25 cellular contexts compared by ENCODE assay signal in genomic region chr20:4873396-4873795, GRCh38.
"Had no signal": no experiment of that assay in that cellular context is flagged by ENCODE, and none has a peak within 500 bp of the region (broad histone marks: within the 10 kb centered on the region; RNA-seq: fewer than 3 reads in every experiment).

No MANE protein-coding gene starts in this region.

- H3K4me3 ChIP-seq: adrenal gland, cardiac muscle cell, esophagus squamous epithelium, heart right ventricle, mucosa of descending colon, ovary, psoas muscle, right lobe of liver, thyroid gland had no signal

- H3K4me1 Mint-ChIP-seq: immature natural killer cell, naive B cell had no signal

- H3K27ac ChIP-seq: cardiac muscle cell, esophagus squamous epithelium, heart right ventricle, ovary, psoas muscle, right lobe of liver, thyroid gland, VCaP had no signal

- H3K36me3 ChIP-seq: cardiac muscle cell, ovary had no signal

- ATAC-seq: activated T-cell treated with anti-CD3 and anti-CD28 coated beads, Interleukin-2, amount 50 U/mL, for 72 hours; effector memory CD8-positive, alpha-beta T cell; heart right ventricle; left ventricle myocardium superior; mucosa of descending colon; psoas muscle; right lobe of liver; stimulated activated effector memory CD8-positive, alpha-beta T cell treated with anti-CD3 and anti-CD28 coated beads, Interleukin-12 subunit alpha, Interleukin-12 subunit beta, amount 100 ng/mL, for 72 hours had no signal

- H3K27ac Mint-ChIP-seq: activated naive CD4-positive, alpha-beta T cell treated with anti-CD3 and anti-CD28 coated beads, Interleukin-2, amount 50 U/mL, for 24 hours; activated T-cell treated with anti-CD3 and anti-CD28 coated beads, Interleukin-2, amount 50 U/mL, for 72 hours; effector memory CD8-positive, alpha-beta T cell; immature natural killer cell had no signal

- H3K4me1 ChIP-seq: adrenal gland, heart right ventricle, psoas muscle, right lobe of liver had no signal

- H3K27me3 ChIP-seq: adrenal gland, cardiac muscle cell, esophagus squamous epithelium, heart right ventricle, ovary, right lobe of liver, thyroid gland had no signal

- DNase-seq: activated CD4-positive, alpha-beta T cell treated with anti-CD3 and anti-CD28 coated beads for 1 hour; activated CD4-positive, alpha-beta T cell treated with anti-CD3 and anti-CD28 coated beads, Interleukin-2, amount 50 U/mL, for 4 hours; activated effector memory CD4-positive, alpha-beta T cell treated with anti-CD3 and anti-CD28 coated beads, Interleukin-2, amount 50 U/mL, for 16 hours; activated T-cell treated with anti-CD3 and anti-CD28 coated beads, Interleukin-2, amount 50 U/mL, for 72 hours; effector memory CD8-positive, alpha-beta T cell; esophagus squamous epithelium; heart right ventricle; immature natural killer cell; kidney glomerular epithelial cell; left ventricle myocardium superior; mesenchymal stem cell; mucosa of descending colon; naive B cell; ovary; psoas muscle; small intestine; stimulated activated CD4-positive, alpha-beta T cell treated with anti-CD3 and anti-CD28 coated beads, Interleukin-4, amount 100 ng/mL, for 24 hours; T-helper 2 cell; thyroid gland had no signal

- H3K9me3 ChIP-seq: adrenal gland, esophagus squamous epithelium, heart right ventricle, mucosa of descending colon, ovary, psoas muscle, right lobe of liver, thyroid gland had no signal

- H3K9me3 Mint-ChIP-seq: activated naive CD4-positive, alpha-beta T cell treated with anti-CD3 and anti-CD28 coated beads, Interleukin-2, amount 50 U/mL, for 24 hours; activated T-cell treated with anti-CD3 and anti-CD28 coated beads, Interleukin-2, amount 50 U/mL, for 72 hours; effector memory CD8-positive, alpha-beta T cell; immature natural killer cell; naive B cell; stimulated activated effector memory CD8-positive, alpha-beta T cell treated with anti-CD3 and anti-CD28 coated beads, Interleukin-12 subunit alpha, Interleukin-12 subunit beta, amount 100 ng/mL, for 72 hours had no signal

- H3K27me3 Mint-ChIP-seq: activated naive CD4-positive, alpha-beta T cell treated with anti-CD3 and anti-CD28 coated beads, Interleukin-2, amount 50 U/mL, for 24 hours; effector memory CD8-positive, alpha-beta T cell; naive B cell had no signal

- H3K4me3 Mint-ChIP-seq: activated naive CD4-positive, alpha-beta T cell treated with anti-CD3 and anti-CD28 coated beads, Interleukin-2, amount 50 U/mL, for 24 hours; activated T-cell treated with anti-CD3 and anti-CD28 coated beads, Interleukin-2, amount 50 U/mL, for 72 hours; effector memory CD8-positive, alpha-beta T cell; immature natural killer cell; stimulated activated effector memory CD8-positive, alpha-beta T cell treated with anti-CD3 and anti-CD28 coated beads, Interleukin-12 subunit alpha, Interleukin-12 subunit beta, amount 100 ng/mL, for 72 hours had no signal
